2 cellular contexts compared by ENCODE assay signal in the genomic region with DNA sequence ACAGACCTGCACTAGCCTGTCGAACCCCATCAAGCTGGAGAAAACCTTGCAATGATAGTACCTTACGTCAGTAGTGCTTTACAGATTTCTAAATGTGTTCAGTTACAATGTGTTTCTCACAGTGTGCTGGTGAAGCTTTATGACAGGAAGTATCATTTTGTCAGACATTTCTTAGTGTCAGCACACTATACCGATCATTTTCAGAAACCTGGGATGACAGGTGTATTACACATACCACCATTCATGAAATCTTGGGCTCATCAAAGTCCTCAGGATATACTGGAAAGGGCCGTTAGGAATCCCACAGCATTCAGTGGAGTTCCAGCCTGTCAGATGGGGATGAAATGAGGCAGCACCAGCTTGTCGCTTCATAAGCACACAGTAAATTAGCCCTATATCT.
A peak's percentile ranks its signal among the peaks of the same experiment; 100 is the strongest.
TF ChIP-seq lines count a peak whose summit lies in the region.

No MANE protein-coding gene starts in this region.

TF ChIP-seq in HCT116, 20 proteins besides CTCF, POLR2A, EP300 and RAD21:
- TF ChIP-seq EGR1 (IDR thresholded peaks at IDR 0.05; ENCODE audit: low read depth) = no peak

TF ChIP-seq in K562, 482 proteins besides CTCF, POLR2A, EP300 and RAD21:
- TF ChIP-seq KHSRP (IDR thresholded peaks at IDR 0.05) (no peak), POLR2G (IDR thresholded peaks at IDR 0.05; ENCODE audit: low read depth, low read length) (0 out of 2 replicates have a peak, but pooled peaks have one; percentile 15)
